Comparison of ENCODE assay signal across 9 cellular contexts in the genomic region with DNA sequence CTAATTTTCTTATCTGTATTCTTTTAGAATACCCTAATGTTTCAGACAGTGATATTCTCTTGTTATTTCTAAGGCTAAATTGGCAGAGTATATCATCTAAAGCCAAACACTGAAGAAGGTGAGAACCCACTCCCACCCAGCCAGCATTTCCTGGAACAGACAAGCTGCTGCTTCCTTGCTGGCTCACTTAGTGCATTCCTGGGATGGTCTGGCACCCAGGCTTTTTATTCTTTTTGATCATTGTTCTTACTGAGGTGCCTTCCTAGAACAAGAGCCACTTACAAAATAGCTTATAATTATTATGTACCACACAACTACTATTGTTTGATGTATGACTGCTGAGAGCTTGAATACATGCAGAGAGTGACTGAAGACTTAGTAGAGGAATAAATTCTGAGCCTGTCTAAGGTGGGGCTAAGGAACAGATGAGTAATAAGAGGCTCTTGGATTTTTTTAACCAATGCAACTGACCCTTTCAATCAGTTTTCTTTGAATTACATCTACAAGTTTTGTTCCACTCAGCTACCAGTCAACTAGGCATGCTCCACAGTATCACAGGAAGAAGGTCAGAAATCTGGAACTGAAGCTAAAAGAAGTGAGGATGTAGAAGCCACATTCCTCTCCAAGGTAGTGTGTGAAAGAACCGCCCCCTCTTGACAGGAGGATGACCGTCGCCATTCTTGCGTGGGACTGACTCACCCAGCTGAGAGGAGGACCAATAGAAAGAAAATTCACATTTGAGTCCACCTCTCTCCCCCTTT. TPM values are rescaled to one million over a fixed set of nuclear protein-coding genes. Genes with fewer than 3 reads are reported as not detected.
A peak's percentile ranks its signal among the peaks of the same experiment; 100 is the strongest.
DNase-seq lines count a peak whose midpoint lies in the region; ATAC-seq and TF ChIP-seq lines count a peak whose summit lies in the region.
"Had no signal": no experiment of that assay in that cellular context is flagged by ENCODE, and none has a peak within 500 bp of the region (broad histone marks: within the 10 kb centered on the region; RNA-seq: fewer than 3 reads in every experiment).

No MANE protein-coding gene starts in this region.

- H3K9me2 ChIP-seq in PC-3 (replicated peaks; ENCODE audit: low read length) = no peaks in the 10 kb centered on the region

- intact Hi-C loops in Caco-2 (cut with micrococcal nuclease; ENCODE audit: unreplicated experiment) = no loop called here
- intact Hi-C loops in PC-3 (cut with micrococcal nuclease) = loop anchor here (2.0 kb wide), 1 partner anchor 34 kb away; no protein-coding TSS in a partner anchor
- intact Hi-C loops in psoas muscle (cut with DNase I) = no loop called here
- intact Hi-C loops in left colon (cut with DNase I, micrococcal nuclease) = no loop called here

- ATAC-seq in PC-3 (no peak; the same call in 1 of the 2 replicates), psoas muscle (peak in 2 of 4 donors; percentile 24 to 35), HG02798 (IDR thresholded peaks at IDR 0.05; ENCODE audit: poor library complexity, unreplicated experiment) (no peak), left colon (no peak)

- no peak overlapping the region for H3K27ac Mint-ChIP-seq in Caco-2 (ENCODE audit: unreplicated experiment)

- H4K20me1 ChIP-seq in PC-3 (ENCODE audit: low read length) = no peaks in the 10 kb centered on the region

- H3K9me3 ChIP-seq in Caco-2 (no peaks in the 10 kb centered on the region), PC-3 (ENCODE audit: low read length) (no peaks in the 10 kb centered on the region), psoas muscle (no peaks in the 10 kb centered on the region)

- WGBS in psoas muscle, 3 donors = 75 to 87% (median 78%) methylated on average over 4 of the region's 4 CpGs

- CTCF ChIA-PET in Caco-2 (lab: Charles Lee) = no interaction called here
- CTCF ChIA-PET in PC-3 (lab: Charles Lee) = interaction anchor here (0.6 to 1.3 kb wide), 2 partner anchors 34 to 312 kb away, joined by 3 to 4 read pairs; no protein-coding TSS in a partner anchor

- H3K4me1 ChIP-seq in Caco-2 (no peaks in the 10 kb centered on the region), PC-3 (ENCODE audit: insufficient read depth, low read length) (no peaks in the 10 kb centered on the region), psoas muscle (peaks cover 65% of the 10 kb centered on the region)

- TSS peak; percentile 25 for BruUV-seq in Caco-2 (replicated peaks; lab: Mats Ljungman, UMichigan)
- no TSS peak for BruUV-seq in PC-3 (replicated peaks; lab: Mats Ljungman, UMichigan)

- in situ Hi-C loops in KBM-7 (cut with MboI; ENCODE audit: low pct_unique_long_range_greater_than_20kb, low sequenced_read_pairs) = no loop called here

- H3K36me3 Mint-ChIP-seq in Caco-2 (ENCODE audit: insufficient read depth, unreplicated experiment) = peaks cover 56% of the 10 kb centered on the region

- no peaks in the 10 kb centered on the region for H3K9me3 Mint-ChIP-seq in Caco-2 (ENCODE audit: unreplicated experiment)

- H3K36me3 ChIP-seq in Caco-2 (ENCODE audit: control insufficient read depth, insufficient read depth, low read length) (no peaks in the 10 kb centered on the region; the same call in 1 of the 2 replicates), PC-3 (ENCODE audit: low read depth, low read length) (peaks cover 27% of the 10 kb centered on the region), psoas muscle (ENCODE audit: insufficient read depth in 1 of 2, low read depth in 1 of 2) (peaks cover 6 to 74% of the 10 kb centered on the region in 2 donors)

- no peak overlapping the region for H3K4me2 ChIP-seq in PC-3 (ENCODE audit: low read length)

- H3F3A ChIP-seq in PC-3 (ENCODE audit: low read length, unreplicated experiment) = no peaks in the 10 kb centered on the region

- H3K79me2 ChIP-seq in PC-3 (ENCODE audit: low read length) = no peaks in the 10 kb centered on the region

- no peak overlapping the region for H3K27ac ChIP-seq in PC-3 (ENCODE audit: low read length)
- peak overlapping the region; percentile 81 for H3K27ac ChIP-seq in psoas muscle

- no peaks in the 10 kb centered on the region for H3K27me3 ChIP-seq in Caco-2 (replicated peaks; ENCODE audit: control insufficient read depth, insufficient read depth, low read length)
- H3K27me3 ChIP-seq in PC-3 (ENCODE audit: low read length) = no peaks in the 10 kb centered on the region
- no peaks in the 10 kb centered on the region for H3K27me3 ChIP-seq in psoas muscle (ENCODE audit: insufficient read depth in 3 of 3, low read length in 2 of 3)

- POLR2A ChIA-PET in Caco-2 (lab: Charles Lee) = no interaction called here
- POLR2A ChIA-PET in PC-3 (lab: Charles Lee; ENCODE audit: unreplicated experiment) = interaction anchor here (0.5 kb wide), 1 partner anchor 100 kb away, joined by 4 read pairs; no protein-coding TSS in a partner anchor

- H3K4me3 Mint-ChIP-seq in Caco-2 (ENCODE audit: unreplicated experiment) = no peak overlapping the region

- no peak overlapping the region for H3K9ac ChIP-seq in PC-3 (ENCODE audit: low read length)

- H3K4me3 ChIP-seq in Caco-2 (ENCODE audit: low read depth, low read length) (no peak overlapping the region), PC-3 (ENCODE audit: low read length) (no peak overlapping the region), epithelial cell of esophagus (ENCODE audit: low read length) (no peak overlapping the region), psoas muscle (no peak overlapping the region)

- TF ChIP-seq CTCF in Caco-2 (IDR thresholded peaks at IDR 0.05; ENCODE audit: insufficient read depth in 1 of 2, low read depth in 1 of 2, low read length in 1 of 2, severe bottlenecking in 1 of 2, unreplicated experiment in 1 of 2) = no peak
- TF ChIP-seq CTCF in PC-3 (conservative IDR thresholded peaks at IDR 0.05; ENCODE audit: low read depth, low read length) = no peak
- TF ChIP-seq CTCF in epithelial cell of esophagus (IDR thresholded peaks at IDR 0.05; ENCODE audit: insufficient read depth, low read depth, low read length, missing control alignments) = no peak
- TF ChIP-seq CTCF in psoas muscle (IDR thresholded peaks at IDR 0.05) = no peak

- DNase-seq in Caco-2 = no peak
- peak; percentile 19 for DNase-seq in PC-3
- peak; percentile 86 for DNase-seq in epithelial cell of esophagus (ENCODE audit: low read depth)
- DNase-seq in psoas muscle = peak in 1 of 2 donors; percentile 33
- DNase-seq in KBM-7 = no peak
- no peak for DNase-seq in left colon
- no peak for DNase-seq in DMS79 treated with DMSO at 0.1 percent for 48 hours (lab: John Stamatoyannopoulos, UW)
- DNase-seq: RPMI8226 had no signal

- H2AFZ ChIP-seq in PC-3 (ENCODE audit: low read length) = no peak overlapping the region

- no peaks in the 10 kb centered on the region for H3K4me1 Mint-ChIP-seq in Caco-2 (ENCODE audit: low read depth, unreplicated experiment)

- H3K27me3 Mint-ChIP-seq in Caco-2 (ENCODE audit: insufficient read depth, unreplicated experiment) = no peaks in the 10 kb centered on the region

RNA-seq across cellular contexts. Expression of gene PRPH2, which starts 30.1 kb away (rescaled TPM):
- total RNA-seq in Caco-2 (2022) (not detected in 2 replicates), PC-3 (2014; rRNA removed) (not detected in 2 replicates), psoas muscle (1 to 10 TPM; 1.8 to 4.9 (median 3.1) TPM), left colon (under 1 TPM; 0.40 to 0.67 TPM)
- 1 to 10 TPM in 1 of 3 donors, under 1 TPM in 2; 0.13 to 2.8 (median 0.66) TPM for polyA plus RNA-seq in psoas muscle

RNA-seq across cellular contexts. Expression of gene TBCC, which starts 53.6 kb away (rescaled TPM):
- total RNA-seq in Caco-2 (2022) (17.0 and 20.4 TPM in 2 replicates), PC-3 (2014; rRNA removed) (32.3 and 36.5 TPM in 2 replicates), psoas muscle (10 to 100 TPM; 17.0 to 26.9 (median 18.9) TPM), left colon (10 to 100 TPM; 21.3 to 26.4 TPM)
- 10 to 100 TPM; 13.1 to 41.3 (median 29.8) TPM for polyA plus RNA-seq in psoas muscle

Comparison
In these comparisons a context has a peak if more than half of its experiments do, and no peak if none do; other contexts are left out.
1. DNase-seq: peak in PC-3 (single experiment) and epithelial cell of esophagus (single experiment); none in Caco-2 (0 of 2), KBM-7 (single experiment), left colon (0 of 2) and DMS79 treated with DMSO at 0.1 percent for 48 hours (single experiment).